1 cellular context compared by ENCODE assay signal in the genomic region with DNA sequence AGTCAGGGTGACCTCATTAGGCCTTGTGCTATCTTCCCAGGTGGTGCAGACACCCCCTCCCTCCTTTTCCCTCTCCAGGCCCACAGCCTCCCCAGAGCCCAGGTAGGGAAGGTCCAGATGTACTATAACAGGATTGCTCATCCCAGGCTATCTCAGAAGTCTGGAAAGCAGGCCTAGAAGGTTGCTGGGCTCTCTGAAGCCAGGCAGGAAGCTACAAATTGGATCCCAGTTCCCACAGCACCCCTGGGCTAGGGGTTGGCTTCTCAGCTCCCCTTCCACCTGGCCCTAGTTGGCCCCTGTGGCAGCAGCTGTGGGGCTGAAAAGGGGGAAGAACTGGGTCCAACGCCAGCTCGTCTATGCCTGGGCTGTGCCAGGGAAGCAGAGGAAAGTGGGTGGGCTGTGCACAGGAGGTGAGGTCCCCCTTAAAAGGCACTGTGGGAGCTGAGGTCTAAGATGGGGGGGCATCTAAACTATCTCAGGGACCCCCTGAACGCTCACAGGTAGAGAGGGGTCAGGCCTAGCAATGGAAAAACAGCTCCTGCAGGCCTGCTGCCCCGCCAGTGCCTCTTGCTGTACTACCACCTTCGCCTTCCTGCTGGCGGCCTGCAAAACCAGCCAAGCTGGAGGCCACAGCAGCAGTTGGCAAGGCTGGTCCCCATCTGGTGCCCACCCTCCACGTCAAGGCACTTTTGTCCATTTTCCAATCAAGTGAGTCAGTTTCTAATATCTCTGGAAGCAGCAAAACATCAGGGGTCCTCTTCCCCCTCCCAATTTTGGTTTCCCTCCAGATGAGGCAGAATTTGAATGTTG.
TF ChIP-seq lines count a peak whose summit lies in the region.

No MANE protein-coding gene starts in this region.

TF ChIP-seq in HepG2, 621 proteins besides CTCF, POLR2A, EP300 and RAD21:
- TF ChIP-seq, protein P1, sequence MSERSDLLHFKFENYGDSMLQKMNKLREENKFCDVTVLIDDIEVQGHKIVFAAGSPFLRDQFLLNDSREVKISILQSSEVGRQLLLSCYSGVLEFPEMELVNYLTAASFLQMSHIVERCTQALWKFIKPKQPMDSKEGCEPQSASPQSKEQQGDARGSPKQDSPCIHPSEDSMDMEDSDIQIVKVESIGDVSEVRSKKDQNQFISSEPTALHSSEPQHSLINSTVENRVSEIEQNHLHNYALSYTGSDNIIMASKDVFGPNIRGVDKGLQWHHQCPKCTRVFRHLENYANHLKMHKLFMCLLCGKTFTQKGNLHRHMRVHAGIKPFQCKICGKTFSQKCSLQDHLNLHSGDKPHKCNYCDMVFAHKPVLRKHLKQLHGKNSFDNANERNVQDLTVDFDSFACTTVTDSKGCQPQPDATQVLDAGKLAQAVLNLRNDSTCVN (CRISPR knock-in tag; IDR thresholded peaks at IDR 0.05; ENCODE audit: borderline replicate concordance), result no peak
- peak; percentile 58 for TF ChIP-seq AGO2 (optimal IDR thresholded peaks at IDR 0.05; ENCODE audit: low read depth, low read length)
- TF ChIP-seq, protein P2, sequence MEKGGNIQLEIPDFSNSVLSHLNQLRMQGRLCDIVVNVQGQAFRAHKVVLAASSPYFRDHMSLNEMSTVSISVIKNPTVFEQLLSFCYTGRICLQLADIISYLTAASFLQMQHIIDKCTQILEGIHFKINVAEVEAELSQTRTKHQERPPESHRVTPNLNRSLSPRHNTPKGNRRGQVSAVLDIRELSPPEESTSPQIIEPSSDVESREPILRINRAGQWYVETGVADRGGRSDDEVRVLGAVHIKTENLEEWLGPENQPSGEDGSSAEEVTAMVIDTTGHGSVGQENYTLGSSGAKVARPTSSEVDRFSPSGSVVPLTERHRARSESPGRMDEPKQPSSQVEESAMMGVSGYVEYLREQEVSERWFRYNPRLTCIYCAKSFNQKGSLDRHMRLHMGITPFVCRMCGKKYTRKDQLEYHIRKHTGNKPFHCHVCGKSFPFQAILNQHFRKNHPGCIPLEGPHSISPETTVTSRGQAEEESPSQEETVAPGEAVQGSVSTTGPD (CRISPR knock-in tag; IDR thresholded peaks at IDR 0.05), result no peak
- no peak for TF ChIP-seq NR2F6 (IDR thresholded peaks at IDR 0.05)
- TF ChIP-seq NR2F6 (CRISPR knock-in tag; IDR thresholded peaks at IDR 0.05), result no peak
- TF ChIP-seq, protein P3, sequence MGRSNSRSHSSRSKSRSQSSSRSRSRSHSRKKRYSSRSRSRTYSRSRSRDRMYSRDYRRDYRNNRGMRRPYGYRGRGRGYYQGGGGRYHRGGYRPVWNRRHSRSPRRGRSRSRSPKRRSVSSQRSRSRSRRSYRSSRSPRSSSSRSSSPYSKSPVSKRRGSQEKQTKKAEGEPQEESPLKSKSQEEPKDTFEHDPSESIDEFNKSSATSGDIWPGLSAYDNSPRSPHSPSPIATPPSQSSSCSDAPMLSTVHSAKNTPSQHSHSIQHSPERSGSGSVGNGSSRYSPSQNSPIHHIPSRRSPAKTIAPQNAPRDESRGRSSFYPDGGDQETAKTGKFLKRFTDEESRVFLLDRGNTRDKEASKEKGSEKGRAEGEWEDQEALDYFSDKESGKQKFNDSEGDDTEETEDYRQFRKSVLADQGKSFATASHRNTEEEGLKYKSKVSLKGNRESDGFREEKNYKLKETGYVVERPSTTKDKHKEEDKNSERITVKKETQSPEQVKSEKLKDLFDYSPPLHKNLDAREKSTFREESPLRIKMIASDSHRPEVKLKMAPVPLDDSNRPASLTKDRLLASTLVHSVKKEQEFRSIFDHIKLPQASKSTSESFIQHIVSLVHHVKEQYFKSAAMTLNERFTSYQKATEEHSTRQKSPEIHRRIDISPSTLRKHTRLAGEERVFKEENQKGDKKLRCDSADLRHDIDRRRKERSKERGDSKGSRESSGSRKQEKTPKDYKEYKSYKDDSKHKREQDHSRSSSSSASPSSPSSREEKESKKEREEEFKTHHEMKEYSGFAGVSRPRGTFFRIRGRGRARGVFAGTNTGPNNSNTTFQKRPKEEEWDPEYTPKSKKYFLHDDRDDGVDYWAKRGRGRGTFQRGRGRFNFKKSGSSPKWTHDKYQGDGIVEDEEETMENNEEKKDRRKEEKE (IDR thresholded peaks at IDR 0.05), result no peak
